2 cellular contexts compared by ENCODE assay signal in the genomic region with DNA sequence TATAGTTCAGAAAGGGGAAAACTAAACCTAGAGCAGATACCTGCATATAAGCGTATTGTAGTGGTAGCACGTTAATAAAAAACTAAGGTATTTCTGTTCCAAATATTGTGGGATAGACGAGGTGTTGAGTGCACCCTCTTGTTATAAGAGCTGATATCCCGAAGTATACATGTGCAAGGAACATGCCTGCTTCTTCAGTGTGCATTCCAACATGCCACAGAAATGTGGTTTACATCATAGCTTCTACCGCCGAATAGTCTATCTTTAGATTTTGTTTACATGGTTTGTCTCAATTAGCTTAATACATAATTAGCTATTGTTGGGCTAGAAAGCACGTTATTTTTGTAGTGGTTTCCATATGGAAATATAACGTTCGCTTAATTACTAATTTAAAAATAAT.
A peak's percentile ranks its signal among the peaks of the same experiment; 100 is the strongest.
TF ChIP-seq lines count a peak whose summit lies in the region.

No MANE protein-coding gene starts in this region.

TF ChIP-seq in SK-N-SH, 30 proteins besides CTCF, POLR2A, EP300 and RAD21:
- TF ChIP-seq GABPA (IDR thresholded peaks at IDR 0.05; ENCODE audit: low read depth) (no peak), FOXJ3 (CRISPR knock-in tag; IDR thresholded peaks at IDR 0.05) (no peak), MXI1 (IDR thresholded peaks at IDR 0.05; ENCODE audit: low read depth, low read length) (peak; percentile 39; the same call in 1 of the 2 replicates)
- TF ChIP-seq, protein P1, sequence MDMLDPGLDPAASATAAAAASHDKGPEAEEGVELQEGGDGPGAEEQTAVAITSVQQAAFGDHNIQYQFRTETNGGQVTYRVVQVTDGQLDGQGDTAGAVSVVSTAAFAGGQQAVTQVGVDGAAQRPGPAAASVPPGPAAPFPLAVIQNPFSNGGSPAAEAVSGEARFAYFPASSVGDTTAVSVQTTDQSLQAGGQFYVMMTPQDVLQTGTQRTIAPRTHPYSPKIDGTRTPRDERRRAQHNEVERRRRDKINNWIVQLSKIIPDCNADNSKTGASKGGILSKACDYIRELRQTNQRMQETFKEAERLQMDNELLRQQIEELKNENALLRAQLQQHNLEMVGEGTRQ (IDR thresholded peaks at IDR 0.05; ENCODE audit: borderline replicate concordance, low read depth, low read length), result no peak

TF ChIP-seq in SK-N-SH treated with all-trans-retinoic acid at 6 μM for 48 hours, 23 proteins besides CTCF, POLR2A, EP300 and RAD21:
- no peak for TF ChIP-seq GLIS3 (CRISPR knock-in tag; IDR thresholded peaks at IDR 0.05)
- no peak for TF ChIP-seq ZNF565 (CRISPR knock-in tag; conservative IDR thresholded peaks at IDR 0.05; ENCODE audit: low read depth)
- no peak for TF ChIP-seq ZFP3 (CRISPR knock-in tag; IDR thresholded peaks at IDR 0.05)
- no peak for TF ChIP-seq BACH2 (CRISPR knock-in tag; IDR thresholded peaks at IDR 0.05; ENCODE audit: borderline replicate concordance)
- no peak for TF ChIP-seq CSDC2 (CRISPR knock-in tag; IDR thresholded peaks at IDR 0.05)
- TF ChIP-seq TCF4 (CRISPR knock-in tag; IDR thresholded peaks at IDR 0.05; ENCODE audit: borderline replicate concordance), result no peak
- TF ChIP-seq, protein P2, sequence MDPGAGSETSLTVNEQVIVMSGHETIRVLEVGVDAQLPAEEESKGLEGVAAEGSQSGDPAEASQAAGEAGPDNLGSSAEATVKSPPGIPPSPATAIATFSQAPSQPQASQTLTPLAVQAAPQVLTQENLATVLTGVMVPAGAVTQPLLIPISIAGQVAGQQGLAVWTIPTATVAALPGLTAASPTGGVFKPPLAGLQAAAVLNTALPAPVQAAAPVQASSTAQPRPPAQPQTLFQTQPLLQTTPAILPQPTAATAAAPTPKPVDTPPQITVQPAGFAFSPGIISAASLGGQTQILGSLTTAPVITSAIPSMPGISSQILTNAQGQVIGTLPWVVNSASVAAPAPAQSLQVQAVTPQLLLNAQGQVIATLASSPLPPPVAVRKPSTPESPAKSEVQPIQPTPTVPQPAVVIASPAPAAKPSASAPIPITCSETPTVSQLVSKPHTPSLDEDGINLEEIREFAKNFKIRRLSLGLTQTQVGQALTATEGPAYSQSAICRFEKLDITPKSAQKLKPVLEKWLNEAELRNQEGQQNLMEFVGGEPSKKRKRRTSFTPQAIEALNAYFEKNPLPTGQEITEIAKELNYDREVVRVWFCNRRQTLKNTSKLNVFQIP (CRISPR knock-in tag; IDR thresholded peaks at IDR 0.05; ENCODE audit: borderline replicate concordance, low read depth), result no peak
- no peak for TF ChIP-seq OSR1 (CRISPR knock-in tag; IDR thresholded peaks at IDR 0.05)
TF ChIP-seq in SK-N-SH treated with all-trans-retinoic acid at 6 μM for 48 hours: peak in this region for 0.
